Comparison of ENCODE assay signal across 7 cellular contexts in genomic region chr2:230902180-230902899, GRCh38. TPM values are rescaled to one million over a fixed set of nuclear protein-coding genes. Genes with fewer than 3 reads are reported as not detected.
DNase-seq lines count a peak whose midpoint lies in the region; ATAC-seq and TF ChIP-seq lines count a peak whose summit lies in the region.

No MANE protein-coding gene starts in this region.

- H3K36me3 ChIP-seq in GM06990 (ENCODE audit: control insufficient read depth, insufficient read depth, low read length) = peaks cover 19% of the 10 kb centered on the region
- H3K36me3 ChIP-seq in kidney epithelial cell (ENCODE audit: control insufficient read depth, insufficient read depth, low read length) = no peaks in the 10 kb centered on the region

- peak overlapping the region in 1 of 5 experiments; percentile 16 for H3K27ac Mint-ChIP-seq in brain
- H3K27ac Mint-ChIP-seq in stimulated activated memory B cell treated with anti-CD40 and anti-IgM and Interleukin-4, amounts not matched to agents 10 μg/mL and 1 μg/mL and 100 μg/mL, for 72 hours = peak overlapping the region; percentile 36

- peaks cover 2% of the 10 kb centered on the region for H3K27me3 Mint-ChIP-seq in brain
- no peaks in the 10 kb centered on the region for H3K27me3 Mint-ChIP-seq in stimulated activated memory B cell treated with anti-CD40 and anti-IgM and Interleukin-4, amounts not matched to agents 10 μg/mL and 1 μg/mL and 100 μg/mL, for 72 hours

- H3K9me3 Mint-ChIP-seq in brain = no peaks in the 10 kb centered on the region
- H3K9me3 Mint-ChIP-seq in stimulated activated memory B cell treated with anti-CD40 and anti-IgM and Interleukin-4, amounts not matched to agents 10 μg/mL and 1 μg/mL and 100 μg/mL, for 72 hours = no peaks in the 10 kb centered on the region

- TF ChIP-seq CTCF in GM06990 (IDR thresholded peaks at IDR 0.05; ENCODE audit: insufficient read depth, low read length, poor library complexity, severe bottlenecking) = peak; percentile 96
- TF ChIP-seq CTCF in brain (conservative IDR thresholded peaks at IDR 0.05) = peak; percentile 56 to 71
- TF ChIP-seq CTCF in kidney epithelial cell (IDR thresholded peaks at IDR 0.05; ENCODE audit: insufficient read depth, low read length, poor library complexity, severe bottlenecking) = peak; percentile 94

- H3K4me3 ChIP-seq in GM06990 (replicated peaks; ENCODE audit: low read depth, low read length) = no peak overlapping the region
- H3K4me3 ChIP-seq in kidney epithelial cell (ENCODE audit: low read depth, low read length) = no peak overlapping the region

- ATAC-seq in GM21737 (IDR thresholded peaks at IDR 0.05; ENCODE audit: unreplicated experiment) = peak; percentile 70
- peak; percentile 78 for ATAC-seq in stimulated activated memory B cell treated with anti-CD40 and anti-IgM and Interleukin-4, amounts not matched to agents 10 μg/mL and 1 μg/mL and 100 μg/mL, for 72 hours

- DNase-seq in GM06990 (ENCODE audit: extremely low read depth, insufficient read length) = peak; percentile 42
- DNase-seq in LoVo (ENCODE audit: low spot score) = peak; percentile 26
- DNase-seq in T follicular helper cell (ENCODE audit: low read depth) = peak; percentile 24
- no peak for DNase-seq in kidney epithelial cell (ENCODE audit: low read depth)

- H3K36me3 Mint-ChIP-seq in brain = no peaks in the 10 kb centered on the region
- peaks cover 6% of the 10 kb centered on the region for H3K36me3 Mint-ChIP-seq in stimulated activated memory B cell treated with anti-CD40 and anti-IgM and Interleukin-4, amounts not matched to agents 10 μg/mL and 1 μg/mL and 100 μg/mL, for 72 hours

- no peak overlapping the region for H3K4me3 Mint-ChIP-seq in brain
- H3K4me3 Mint-ChIP-seq in stimulated activated memory B cell treated with anti-CD40 and anti-IgM and Interleukin-4, amounts not matched to agents 10 μg/mL and 1 μg/mL and 100 μg/mL, for 72 hours = peak overlapping the region; percentile 13

- no peaks in the 10 kb centered on the region for H3K27me3 ChIP-seq in GM06990 (replicated peaks; ENCODE audit: control insufficient read depth, insufficient read depth, low read length)
- peaks cover 22% of the 10 kb centered on the region for H3K27me3 ChIP-seq in kidney epithelial cell (ENCODE audit: control insufficient read depth, insufficient read depth, low read length)

- H3K4me1 Mint-ChIP-seq in brain = peaks cover 48% of the 10 kb centered on the region
- peaks cover 48% of the 10 kb centered on the region for H3K4me1 Mint-ChIP-seq in stimulated activated memory B cell treated with anti-CD40 and anti-IgM and Interleukin-4, amounts not matched to agents 10 μg/mL and 1 μg/mL and 100 μg/mL, for 72 hours

RNA-seq across cellular contexts. Expression of gene GPR55, which starts 22.7 kb away (rescaled TPM):
- polyA plus RNA-seq in brain (ENCODE audit: insufficient read depth, low read depth, low replicate concordance) = 0.08 TPM
- not detected in 2 replicates for total RNA-seq in kidney epithelial cell

RNA-seq across cellular contexts. Expression of gene ITM2C, which starts 37.6 kb away (rescaled TPM):
- 519 TPM for polyA plus RNA-seq in brain (ENCODE audit: insufficient read depth, low read depth, low replicate concordance)
- total RNA-seq in kidney epithelial cell = 144 and 148 TPM in 2 replicates
